8 cellular contexts compared by ENCODE assay signal in the genomic region with DNA sequence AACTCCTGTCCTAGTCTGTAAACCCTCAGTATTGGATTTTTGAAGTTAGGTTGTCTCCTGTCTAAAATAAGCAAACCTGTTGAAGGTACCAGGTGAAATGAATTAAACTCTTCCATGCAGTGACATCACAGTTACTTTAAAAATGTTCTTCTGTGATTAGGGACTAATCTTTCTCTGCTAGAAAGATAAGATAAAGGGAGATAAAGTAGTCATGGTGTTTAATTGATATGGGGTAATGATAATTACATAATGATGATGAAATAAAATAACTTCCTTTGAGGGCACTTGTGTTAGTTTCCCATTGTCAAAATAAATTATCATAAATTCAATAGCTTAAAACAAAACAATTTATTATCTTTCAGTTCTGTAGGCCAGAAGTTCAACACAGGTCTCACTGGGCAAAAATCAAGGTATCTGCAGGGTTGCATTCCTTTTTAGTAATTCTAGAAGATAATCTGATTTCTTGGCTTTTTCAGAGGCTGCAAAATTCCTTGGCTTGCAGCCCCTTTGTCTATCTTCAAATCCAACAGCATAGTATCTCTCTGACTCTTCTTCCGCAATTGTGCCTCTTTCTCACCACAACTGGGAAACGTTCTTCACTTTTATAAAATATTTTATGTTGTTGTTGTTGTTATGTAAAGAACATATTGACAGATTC.
"Had no signal": no experiment of that assay in that cellular context is flagged by ENCODE, and none has a peak within 500 bp of the region (broad histone marks: within the 10 kb centered on the region; RNA-seq: fewer than 3 reads in every experiment).

No MANE protein-coding gene starts in this region.

- H3K36me3 ChIP-seq: HAP-1 had no signal

- H3K9me3 Mint-ChIP-seq: IgD-negative memory B cell had no signal

- H3K4me3 Mint-ChIP-seq: IgD-negative memory B cell had no signal

- H3K4me1 Mint-ChIP-seq: IgD-negative memory B cell had no signal

- DNase-seq: GM23248, GOT3, H7, KBM-7 had no signal

- H3K27ac Mint-ChIP-seq: IgD-negative memory B cell had no signal

- H3K36me3 Mint-ChIP-seq: IgD-negative memory B cell had no signal

- H3K9ac ChIP-seq: GM23248 had no signal

- H3K4me3 ChIP-seq: GM23248, HAP-1 had no signal

- H3K27ac ChIP-seq: GM23248, HL-60 had no signal

- ATAC-seq: HepG2 had no signal

- H3K4me1 ChIP-seq: HAP-1 had no signal
